Comparison of ENCODE assay signal across 9 cellular contexts in genomic region chr17:81429353-81429774, GRCh38. TPM values are rescaled to one million over a fixed set of nuclear protein-coding genes. Genes with fewer than 3 reads are reported as not detected.
DNase-seq lines count a peak whose midpoint lies in the region; ATAC-seq, FAIRE-seq and TF ChIP-seq lines count a peak whose summit lies in the region.
"Had no signal": no experiment of that assay in that cellular context is flagged by ENCODE, and none has a peak within 500 bp of the region (broad histone marks: within the 10 kb centered on the region; RNA-seq: fewer than 3 reads in every experiment).

No MANE protein-coding gene starts in this region.

- H3K79me2 ChIP-seq in astrocyte (ENCODE audit: insufficient read depth, low read length) = peaks cover 9% of the 10 kb centered on the region

- H2AFZ ChIP-seq in astrocyte (ENCODE audit: low read depth, low read length) = no peak overlapping the region

- ATAC-seq in CD8-positive, alpha-beta T cell = peak; percentile 22
- ATAC-seq in GM21447 (IDR thresholded peaks at IDR 0.05; ENCODE audit: unreplicated experiment) = no peak

- no peak overlapping the region for H3K4me3 Mint-ChIP-seq in CD8-positive, alpha-beta T cell
- H3K4me3 Mint-ChIP-seq in astrocyte (ENCODE audit: unreplicated experiment) (no peak overlapping the region), glutamatergic neuron (ENCODE audit: unreplicated experiment) (no peak overlapping the region)
- H3K4me3 Mint-ChIP-seq: central memory CD8-positive, alpha-beta T cell had no signal

- CTCF ChIA-PET in CD8-positive, alpha-beta T cell (lab: Charles Lee) = interaction anchor here (1.0 kb wide), 1 partner anchor 136 kb away, joined by 3 read pairs; no protein-coding TSS in a partner anchor

- POLR2A ChIA-PET in CD8-positive, alpha-beta T cell (lab: Charles Lee) = no interaction called here

- H4K20me1 ChIP-seq in astrocyte (ENCODE audit: insufficient read depth, low read length) = peaks cover 42% of the 10 kb centered on the region

- H3K4me1 ChIP-seq in CD8-positive, alpha-beta T cell (ENCODE audit: insufficient read depth, low read length) = peaks cover 39% of the 10 kb centered on the region
- H3K4me1 ChIP-seq in astrocyte (ENCODE audit: insufficient read depth, low read length) (peaks cover 21% of the 10 kb centered on the region), kidney (ENCODE audit: control insufficient read depth in 1 of 2, insufficient read depth in 1 of 2, low read depth in 1 of 2, low read length in 2 of 2) (peaks cover 6 to 16% of the 10 kb centered on the region in 2 donors)

- intact Hi-C loops in CD8-positive, alpha-beta T cell (cut with DNase I, micrococcal nuclease) = no loop called here
- intact Hi-C loops in kidney (cut with DNase I) = no loop called here

- peak in 1 of 7 experiments; percentile 26 for DNase-seq in CD8-positive, alpha-beta T cell
- DNase-seq in NCI-H1105 treated with DMSO at 0.1 percent for 48 hours (lab: John Stamatoyannopoulos, UW) (peak; percentile 87), astrocyte (ENCODE audit: low read depth) (peak; percentile 29), kidney (peak; percentile 94), urothelium cell line (ENCODE audit: low spot score) (peak; percentile 93), glutamatergic neuron (no peak), SKM-1 (lab: John Stamatoyannopoulos, UW; ENCODE audit: unreplicated experiment) (no peak)

- peak overlapping the region; percentile 58 for H3K4me2 ChIP-seq in astrocyte (ENCODE audit: low read length)

- H3K9me3 ChIP-seq in CD8-positive, alpha-beta T cell (ENCODE audit: low read length) = no peaks in the 10 kb centered on the region
- H3K9me3 ChIP-seq in astrocyte (ENCODE audit: insufficient read depth, low read depth, low read length) = peaks cover 5% of the 10 kb centered on the region
- H3K9me3 ChIP-seq in kidney (ENCODE audit: control insufficient read depth in 1 of 2, low read length in 2 of 2) = no peaks in the 10 kb centered on the region

- peaks cover 13% of the 10 kb centered on the region for H3K4me1 Mint-ChIP-seq in CD8-positive, alpha-beta T cell (ENCODE audit: low read depth)
- H3K4me1 Mint-ChIP-seq in astrocyte (ENCODE audit: low read depth, unreplicated experiment) = no peaks in the 10 kb centered on the region
- peaks cover 2% of the 10 kb centered on the region for H3K4me1 Mint-ChIP-seq in glutamatergic neuron (ENCODE audit: low read depth, unreplicated experiment)
- H3K4me1 Mint-ChIP-seq: central memory CD8-positive, alpha-beta T cell had no signal

- peaks cover 10% of the 10 kb centered on the region for H3K27me3 Mint-ChIP-seq in CD8-positive, alpha-beta T cell (ENCODE audit: low read depth)
- H3K27me3 Mint-ChIP-seq in astrocyte (ENCODE audit: low read depth, unreplicated experiment) (no peaks in the 10 kb centered on the region), glutamatergic neuron (ENCODE audit: unreplicated experiment) (no peaks in the 10 kb centered on the region)

- H3K27ac ChIP-seq in CD8-positive, alpha-beta T cell (ENCODE audit: low read depth, low read length) = no peak overlapping the region
- H3K27ac ChIP-seq in astrocyte (ENCODE audit: low read depth, low read length) (no peak overlapping the region), kidney (ENCODE audit: low read depth in 2 of 2, low read length in 2 of 2) (no peak overlapping the region)

- TF ChIP-seq CTCF in CD8-positive, alpha-beta T cell (IDR thresholded peaks at IDR 0.05) = no peak
- TF ChIP-seq CTCF in astrocyte (IDR thresholded peaks at IDR 0.05; ENCODE audit: insufficient read depth, low read depth, low read length) = no peak
- no peak for TF ChIP-seq CTCF in kidney (IDR thresholded peaks at IDR 0.05; ENCODE audit: borderline replicate concordance, extremely low read depth, insufficient read depth)
- no peak for TF ChIP-seq CTCF in glutamatergic neuron (IDR thresholded peaks at IDR 0.05; ENCODE audit: partially characterized antibody, unreplicated experiment)

- H3K9ac ChIP-seq in astrocyte (ENCODE audit: low read length) (no peak overlapping the region), kidney (ENCODE audit: low read length in 2 of 2) (no peak overlapping the region)

- no peak overlapping the region for H3K4me3 ChIP-seq in CD8-positive, alpha-beta T cell (ENCODE audit: low read depth, low read length)
- no peak overlapping the region for H3K4me3 ChIP-seq in astrocyte (ENCODE audit: insufficient read depth, low read depth, low read length)
- H3K4me3 ChIP-seq in kidney (ENCODE audit: low read length in 2 of 2) = no peak overlapping the region

- no peaks in the 10 kb centered on the region for H3K36me3 ChIP-seq in CD8-positive, alpha-beta T cell (ENCODE audit: insufficient read depth, low read length)
- no peaks in the 10 kb centered on the region for H3K36me3 ChIP-seq in astrocyte (ENCODE audit: insufficient read depth, low read length)
- H3K36me3 ChIP-seq in kidney (ENCODE audit: control insufficient read depth in 1 of 2, insufficient read depth in 2 of 2, low read length in 2 of 2) = no peaks in the 10 kb centered on the region

- no peak overlapping the region for H3K27ac Mint-ChIP-seq in CD8-positive, alpha-beta T cell
- no peak overlapping the region for H3K27ac Mint-ChIP-seq in astrocyte (ENCODE audit: unreplicated experiment)
- no peak overlapping the region for H3K27ac Mint-ChIP-seq in glutamatergic neuron (ENCODE audit: unreplicated experiment)

- H3K9me3 Mint-ChIP-seq in CD8-positive, alpha-beta T cell = no peaks in the 10 kb centered on the region
- no peaks in the 10 kb centered on the region for H3K9me3 Mint-ChIP-seq in astrocyte (ENCODE audit: unreplicated experiment)
- H3K9me3 Mint-ChIP-seq in glutamatergic neuron (ENCODE audit: unreplicated experiment) = peaks cover 2% of the 10 kb centered on the region
- H3K9me3 Mint-ChIP-seq: central memory CD8-positive, alpha-beta T cell had no signal

- H3K27me3 ChIP-seq in CD8-positive, alpha-beta T cell (ENCODE audit: insufficient read depth, low read length) = peaks cover 38% of the 10 kb centered on the region
- no peaks in the 10 kb centered on the region for H3K27me3 ChIP-seq in astrocyte (ENCODE audit: insufficient read depth, low read length)

- no peaks in the 10 kb centered on the region for H3K36me3 Mint-ChIP-seq in CD8-positive, alpha-beta T cell
- H3K36me3 Mint-ChIP-seq in astrocyte (ENCODE audit: low read depth, unreplicated experiment) = no peaks in the 10 kb centered on the region
- H3K36me3 Mint-ChIP-seq in glutamatergic neuron (ENCODE audit: unreplicated experiment) = no peaks in the 10 kb centered on the region

- FAIRE-seq in astrocyte (lab: Jason Lieb, UNC) (no peak), kidney (lab: Jason Lieb, UNC) (no peak), urothelium cell line (lab: Jason Lieb, UNC) (no peak)

RNA-seq across cellular contexts. Expression of gene BAHCC1, which starts 34.1 kb away (rescaled TPM):
- under 1 TPM; 0.08 to 0.24 TPM for total RNA-seq in CD8-positive, alpha-beta T cell
- total RNA-seq in astrocyte = 18.5 TPM in 2 replicates
- total RNA-seq in kidney = 20.5 TPM
- polyA plus RNA-seq in kidney (ENCODE audit: insufficient read depth, low read depth, low replicate concordance) = 2.6 TPM
- 111 TPM for total RNA-seq in glutamatergic neuron (ENCODE audit: unreplicated experiment)

Comparison
In these comparisons a context has a peak if more than half of its experiments do, and no peak if none do; other contexts are left out.
1. DNase-seq: peak in NCI-H1105 treated with DMSO at 0.1 percent for 48 hours (single experiment), astrocyte (single experiment), kidney (single experiment) and urothelium cell line (single experiment); none in glutamatergic neuron (single experiment) and SKM-1 (single experiment).
2. RNA of gene BAHCC1, which starts 34.1 kb away (total RNA-seq): 111 TPM in glutamatergic neuron (single experiment), 20.5 TPM in kidney (single experiment) and 18.5 TPM in astrocyte; 0.08 to 0.24 TPM in CD8-positive, alpha-beta T cell; every median in the first group is over 10 times any median in the second.